Comparison of ENCODE assay signal across 21 cellular contexts in the genomic region with DNA sequence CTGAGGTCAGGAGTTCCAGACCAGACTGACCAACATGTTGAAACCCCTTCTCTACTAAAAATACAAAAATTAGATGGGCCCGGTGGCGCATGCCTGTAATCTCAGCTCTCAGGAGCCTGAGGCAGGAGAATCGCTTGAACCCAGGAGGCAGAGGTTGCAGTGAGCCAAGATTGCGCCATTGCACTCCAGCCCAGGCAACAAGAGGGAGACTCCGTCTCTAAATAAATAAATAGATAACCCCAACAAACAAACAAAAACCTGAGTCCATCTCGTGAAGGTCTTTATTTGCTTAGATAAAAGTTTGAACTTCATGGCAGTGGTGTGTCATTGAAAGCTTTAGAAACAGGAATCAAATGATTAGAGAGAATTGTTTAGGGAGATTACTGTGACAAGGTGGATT.
DNase-seq lines count a peak whose midpoint lies in the region; ATAC-seq, FAIRE-seq and TF ChIP-seq lines count a peak whose summit lies in the region.
"Had no signal": no experiment of that assay in that cellular context is flagged by ENCODE, and none has a peak within 500 bp of the region (broad histone marks: within the 10 kb centered on the region; RNA-seq: fewer than 3 reads in every experiment).

No MANE protein-coding gene starts in this region.

- H3K9ac ChIP-seq in mammary epithelial cell (ENCODE audit: insufficient read depth, low read length) (no peak overlapping the region), keratinocyte (ENCODE audit: control insufficient read depth, extremely low read depth, insufficient read depth, low read length) (no peak overlapping the region)

- H3K4me3 ChIP-seq in A549 (no peak overlapping the region), mammary epithelial cell (replicated peaks in 1 of 3; ENCODE audit: insufficient read depth in 1 of 3, low read depth in 2 of 3, low read length in 3 of 3) (no peak overlapping the region), keratinocyte (ENCODE audit: control insufficient read depth in 2 of 3, extremely low read depth in 1 of 3, insufficient read depth in 2 of 3, low read depth in 1 of 3, low read length in 3 of 3) (no peak overlapping the region), right lobe of liver (no peak overlapping the region)
- H3K4me3 ChIP-seq: HAP-1 had no signal

- H3K36me3 ChIP-seq in mammary epithelial cell (ENCODE audit: insufficient read depth, low read length) (no peaks in the 10 kb centered on the region), keratinocyte (ENCODE audit: control insufficient read depth in 2 of 2, extremely low read depth in 1 of 2, insufficient read depth in 2 of 2, low read length in 2 of 2) (no peaks in the 10 kb centered on the region), right lobe of liver (no peaks in the 10 kb centered on the region)
- H3K36me3 ChIP-seq: HAP-1 had no signal

- no peak overlapping the region for H3K27ac ChIP-seq in A549
- H3K27ac ChIP-seq in mammary epithelial cell (ENCODE audit: insufficient read depth, low read depth, low read length) = no peak overlapping the region
- peak overlapping the region; percentile 2 for H3K27ac ChIP-seq in keratinocyte (ENCODE audit: control insufficient read depth, insufficient read depth, low read length)
- no peak overlapping the region for H3K27ac ChIP-seq in right lobe of liver

- ATAC-seq in A549 (no peak), right lobe of liver (peak in 3 of 4 donors; percentile 39 to 51 (median 51)), esophagus mucosa (no peak)

- POLR2A ChIA-PET in A549 (lab: Yijun Ruan, JAX) = no interaction called here

- in situ Hi-C loops in mammary epithelial cell (cut with MboI; ENCODE audit: low sequenced_read_pairs in 2 of 2) = no loop called here

- intact Hi-C loops in mammary epithelial cell (cut with micrococcal nuclease) (no loop called here), right lobe of liver (cut with DNase I) (no loop called here)

- dilution Hi-C loops in mammary epithelial cell (cut with HindIII; ENCODE audit: low sequenced_read_pairs) = no loop called here
- dilution Hi-C loops in keratinocyte (cut with MboI; ENCODE audit: extremely low pct_ligation_motif_present, low sequenced_read_pairs) = no loop called here

- H2AFZ ChIP-seq in mammary epithelial cell (ENCODE audit: low read depth, low read length) = peak overlapping the region; percentile 73
- H2AFZ ChIP-seq in keratinocyte (ENCODE audit: control insufficient read depth, low read length) = peak overlapping the region; percentile 41

- WGBS in A549 (ENCODE audit: missing lambda C conversion rate) = 64% methylated on average over 6 of the region's 6 CpGs
- 97% methylated on average over 6 of the region's 6 CpGs for WGBS in mammary epithelial cell (ENCODE audit: low coverage, missing lambda C conversion rate)
- 48% methylated on average over 6 of the region's 6 CpGs for WGBS in right lobe of liver (ENCODE audit: insufficient coverage, low coverage, low lambda C conversion rate, missing lambda C conversion rate)

- no peaks in the 10 kb centered on the region for H4K20me1 ChIP-seq in mammary epithelial cell (ENCODE audit: insufficient read depth, low read length)
- H4K20me1 ChIP-seq in keratinocyte (ENCODE audit: control insufficient read depth, extremely low read depth, insufficient read depth, low read length) = no peaks in the 10 kb centered on the region

- CTCF ChIA-PET in A549 (lab: Yijun Ruan, JAX) (interaction anchor here (0.8 to 1.0 kb wide), 2 partner anchors 61 to 124 kb away, joined by 3 read pairs; no protein-coding TSS in a partner anchor), mammary epithelial cell (lab: Charles Lee; ENCODE audit: low non-redundant PET) (no interaction called here)

- peak overlapping the region; percentile 0; the same call in 1 of the 3 replicates for H3K4me2 ChIP-seq in A549
- H3K4me2 ChIP-seq in mammary epithelial cell (ENCODE audit: insufficient read depth, low read depth, low read length) = peak overlapping the region; percentile 53
- peak overlapping the region; percentile 27 for H3K4me2 ChIP-seq in keratinocyte (ENCODE audit: control insufficient read depth, extremely low read depth, insufficient read depth, low read depth, low read length)

- DNase-seq in A549 (ENCODE audit: low read depth in 1 of 2, low spot score in 1 of 2) (no peak), mammary epithelial cell (no peak), keratinocyte (ENCODE audit: low read depth, low spot score) (no peak), right lobe of liver (no peak), nucleus accumbens (lab: John Stamatoyannopoulos, UW) (no peak), SHP77 (lab: John Stamatoyannopoulos, UW) (no peak), NCI-H187 (lab: John Stamatoyannopoulos, UW) (no peak)
- DNase-seq: 8988T; C1 segment of cervical spinal cord; Calu3; CD4-positive, alpha-beta memory T cell; COR-L47; DMS53; DND-41; GOT3; HFFc6 had no signal

- TF ChIP-seq RAD21 in A549 (conservative IDR thresholded peaks at IDR 0.05 in 1 of 2, IDR thresholded peaks at IDR 0.05 in 1 of 2) = no peak

- FAIRE-seq in A549 (lab: Jason Lieb, UNC) (no peak), keratinocyte (lab: Jason Lieb, UNC) (no peak)
- FAIRE-seq: G401.6, GM12892, H54 had no signal

- H3K27me3 ChIP-seq in mammary epithelial cell (ENCODE audit: insufficient read depth, low read length) (no peaks in the 10 kb centered on the region), keratinocyte (ENCODE audit: control insufficient read depth, extremely low read depth, insufficient read depth, low read length) (no peaks in the 10 kb centered on the region), right lobe of liver (no peaks in the 10 kb centered on the region)

- no peak for TF ChIP-seq CTCF in A549 (IDR thresholded peaks at IDR 0.05)
- TF ChIP-seq CTCF in mammary epithelial cell (conservative IDR thresholded peaks at IDR 0.05 in 1 of 2, IDR thresholded peaks at IDR 0.05 in 1 of 2; ENCODE audit: extremely low read depth in 1 of 2, insufficient read depth in 1 of 2, low read depth in 1 of 2, low read length in 2 of 2) = no peak
- no peak for TF ChIP-seq CTCF in keratinocyte (optimal IDR thresholded peaks at IDR 0.05 in 1 of 3, IDR thresholded peaks at IDR 0.05 in 1 of 3, conservative IDR thresholded peaks at IDR 0.05 in 1 of 3; ENCODE audit: extremely low read depth in 1 of 3, insufficient read depth in 2 of 3, low read length in 3 of 3)
- no peak for TF ChIP-seq CTCF in right lobe of liver (IDR thresholded peaks at IDR 0.05)

- H3K9me3 ChIP-seq in A549 = no peaks in the 10 kb centered on the region
- no peaks in the 10 kb centered on the region for H3K9me3 ChIP-seq in mammary epithelial cell (replicated peaks; ENCODE audit: insufficient read depth, low read length)
- H3K9me3 ChIP-seq in keratinocyte (ENCODE audit: control insufficient read depth, low read depth, low read length) = no peaks in the 10 kb centered on the region
- H3K9me3 ChIP-seq in right lobe of liver = no peaks in the 10 kb centered on the region
- H3K9me3 ChIP-seq: HAP-1 had no signal

- TF ChIP-seq POLR2A in A549 (IDR thresholded peaks at IDR 0.05; ENCODE audit: low read length) (no peak), right lobe of liver (IDR thresholded peaks at IDR 0.05) (no peak)

- H3K79me2 ChIP-seq in mammary epithelial cell (ENCODE audit: insufficient read depth, low read length) (no peaks in the 10 kb centered on the region), keratinocyte (ENCODE audit: control insufficient read depth, insufficient read depth, low read length) (no peaks in the 10 kb centered on the region)

- H3K9me1 ChIP-seq in keratinocyte (ENCODE audit: control insufficient read depth, extremely low read depth, insufficient read depth, low read length) = no peaks in the 10 kb centered on the region

- no TSS peak for BruUV-seq in mammary epithelial cell (replicated peaks; lab: Mats Ljungman, UMichigan)

- H3K4me1 ChIP-seq in A549 (peaks cover 9% of the 10 kb centered on the region; the same call in 2 of the 3 replicates), mammary epithelial cell (ENCODE audit: insufficient read depth, low read length) (peaks cover 7% of the 10 kb centered on the region), keratinocyte (ENCODE audit: control insufficient read depth, extremely low read depth, insufficient read depth, low read length) (peaks cover 10% of the 10 kb centered on the region), right lobe of liver (peaks cover 0 to 10% (median 0%) of the 10 kb centered on the region in 4 donors)
- H3K4me1 ChIP-seq: HAP-1 had no signal

- TF ChIP-seq EP300 in A549 (IDR thresholded peaks at IDR 0.05) = no peak

TF ChIP-seq in A549, 52 proteins besides CTCF, POLR2A, EP300 and RAD21:
- TF ChIP-seq ZSCAN20 (CRISPR knock-in tag; IDR thresholded peaks at IDR 0.05) (no peak), CEBPB (IDR thresholded peaks at IDR 0.05) (peak in 1 of 2 experiments; percentile 45; a peak in 1 of 4 replicates)

Comparison
In these comparisons a context has a peak if more than half of its experiments do, and no peak if none do; other contexts are left out.
1. ATAC-seq: peak in right lobe of liver (3 of 4); none in A549 (0 of 2) and esophagus mucosa (single experiment).
2. H3K4me2 ChIP-seq: peak in every context shown above with its lines; median percentile 53 in mammary epithelial cell; 27 in keratinocyte; 0 in A549.